2 cellular contexts compared by ENCODE assay signal in genomic region chr9:128702445-128702948, GRCh38.
TF ChIP-seq lines count a peak whose summit lies in the region.

TSS of gene PKN3 (plus strand) at chr9:128702503. CDS start at chr9:128702916, 413 bp downstream.

TF ChIP-seq in HEK293, 187 proteins besides CTCF, POLR2A, EP300 and RAD21 (continued from another document and continues in another):
- no peak for TF ChIP-seq ZNF280C (tag by site-specific recombination; IDR thresholded peaks at IDR 0.05)
- peak; percentile 79; the same call in 1 of the 2 replicates for TF ChIP-seq PRDM10 (tag by site-specific recombination; IDR thresholded peaks at IDR 0.05)
- TF ChIP-seq REPIN1 (tag by site-specific recombination; IDR thresholded peaks at IDR 0.05; ENCODE audit: low read depth): no peak
- peak; percentile 75; the same call in 1 of the 2 replicates for TF ChIP-seq SP7 (tag by site-specific recombination; IDR thresholded peaks at IDR 0.05)
- peak; percentile 67; the same call in 1 of the 2 replicates for TF ChIP-seq ZNF394 (tag by site-specific recombination; IDR thresholded peaks at IDR 0.05; ENCODE audit: borderline replicate concordance)
- no peak for TF ChIP-seq ZNF350 (tag by site-specific recombination; IDR thresholded peaks at IDR 0.05)
- no peak for TF ChIP-seq ZNF791 (tag by site-specific recombination; IDR thresholded peaks at IDR 0.05)
- TF ChIP-seq REST (tag by site-specific recombination; IDR thresholded peaks at IDR 0.05): no peak
- no peak for TF ChIP-seq ZNF404 (tag by site-specific recombination; IDR thresholded peaks at IDR 0.05)
- TF ChIP-seq MEIS1 (CRISPR knock-in tag; IDR thresholded peaks at IDR 0.05; ENCODE audit: borderline replicate concordance): peak; percentile 11; the same call in 1 of the 2 replicates
- peak; percentile 31; the same call in 1 of the 2 replicates for TF ChIP-seq ZNF654 (tag by site-specific recombination; IDR thresholded peaks at IDR 0.05; ENCODE audit: low read depth)
- TF ChIP-seq ZNF324 (tag by site-specific recombination; IDR thresholded peaks at IDR 0.05): peak; percentile 61; the same call in 1 of the 2 replicates
- no peak for TF ChIP-seq ZNF843 (tag by site-specific recombination; IDR thresholded peaks at IDR 0.05)
- no peak for TF ChIP-seq ZNF37A (tag by site-specific recombination; IDR thresholded peaks at IDR 0.05)
- TF ChIP-seq ZNF670 (tag by site-specific recombination; IDR thresholded peaks at IDR 0.05; ENCODE audit: low read depth): no peak
- TF ChIP-seq KLF7 (tag by site-specific recombination; IDR thresholded peaks at IDR 0.05; ENCODE audit: borderline replicate concordance): 0 out of 2 replicates have a peak, but pooled peaks have one; percentile 47
- TF ChIP-seq ZNF76 (tag by site-specific recombination; IDR thresholded peaks at IDR 0.05; ENCODE audit: borderline replicate concordance, low read depth): peak; percentile 34; the same call in 1 of the 2 replicates
- peak; percentile 59; the same call in 1 of the 2 replicates for TF ChIP-seq ZNF610 (tag by site-specific recombination; IDR thresholded peaks at IDR 0.05; ENCODE audit: borderline replicate concordance)
- TF ChIP-seq HOXC10 (CRISPR knock-in tag; IDR thresholded peaks at IDR 0.05): no peak
- peak; percentile 54 for TF ChIP-seq KLF9 (tag by site-specific recombination; IDR thresholded peaks at IDR 0.05; ENCODE audit: low read depth)

TF ChIP-seq in GM12878, 131 proteins besides CTCF, POLR2A, EP300 and RAD21 (continued from another document and continues in another):
- TF ChIP-seq BCL3 (IDR thresholded peaks at IDR 0.05; ENCODE audit: borderline replicate concordance, insufficient read depth, low read depth, low read length, poor library complexity, severe bottlenecking) (no peak), NR2F1 (conservative IDR thresholded peaks at IDR 0.05) (peak; percentile 77), FOXM1 (IDR thresholded peaks at IDR 0.05; ENCODE audit: low read depth, low read length) (no peak; the same call in 1 of the 2 replicates), EGR1 (IDR thresholded peaks at IDR 0.05; ENCODE audit: borderline replicate concordance in 1 of 2, low read depth in 2 of 2, low read length in 2 of 2) (no peak), SIN3A (IDR thresholded peaks at IDR 0.05; ENCODE audit: low read depth, low read length) (no peak), PML (IDR thresholded peaks at IDR 0.05; ENCODE audit: low read length) (no peak), ZSCAN29 (IDR thresholded peaks at IDR 0.05) (peak; percentile 60; the same call in 1 of the 2 replicates), ZBTB40 (IDR thresholded peaks at IDR 0.05; ENCODE audit: borderline replicate concordance) (no peak), IKZF1 (conservative IDR thresholded peaks at IDR 0.05) (peak; percentile 97), RB1 (IDR thresholded peaks at IDR 0.05; ENCODE audit: borderline replicate concordance) (peak; percentile 96; the same call in 1 of the 2 replicates), PAX5 (IDR thresholded peaks at IDR 0.05; ENCODE audit: borderline replicate concordance, low read depth, low read length) (no peak), NRF1 (conservative IDR thresholded peaks at IDR 0.05; ENCODE audit: low read depth, low read length) (no peak), NKRF (conservative IDR thresholded peaks at IDR 0.05) (peak; percentile 88), YBX1 (IDR thresholded peaks at IDR 0.05) (no peak), ZNF217 (IDR thresholded peaks at IDR 0.05) (peak; percentile 83), SKIL (IDR thresholded peaks at IDR 0.05; ENCODE audit: low read depth, poor library complexity, severe bottlenecking) (no peak), HDAC6 (IDR thresholded peaks at IDR 0.05; ENCODE audit: unreplicated experiment) (no peak), CBX5 (IDR thresholded peaks at IDR 0.05; ENCODE audit: low read depth) (peak; percentile 71; the same call in 1 of the 2 replicates), POLR2AphosphoS5 (IDR thresholded peaks at IDR 0.05; ENCODE audit: low read length) (peak; percentile 29; the same call in 1 of the 2 replicates), ZNF592 (IDR thresholded peaks at IDR 0.05) (0 out of 2 replicates have a peak, but pooled peaks have one; percentile 49), EZH2 (IDR thresholded peaks at IDR 0.05; ENCODE audit: borderline replicate concordance, control insufficient read depth, low read depth, low read length) (no peak), RUNX3 (IDR thresholded peaks at IDR 0.05; ENCODE audit: low read length) (peak; percentile 38; the same call in 1 of the 2 replicates), TCF3 (IDR thresholded peaks at IDR 0.05; ENCODE audit: borderline replicate concordance, insufficient read depth, low read depth, low read length) (0 out of 2 replicates have a peak, but pooled peaks have one; percentile 68), POU2F2 (IDR thresholded peaks at IDR 0.05; ENCODE audit: borderline replicate concordance, low read depth, low read length) (no peak; the same call in 2 of the 3 replicates), IKZF2 (IDR thresholded peaks at IDR 0.05) (peak; percentile 77 to 78), WRNIP1 (IDR thresholded peaks at IDR 0.05; ENCODE audit: borderline replicate concordance, low read depth, low read length) (no peak), LARP7 (IDR thresholded peaks at IDR 0.05) (peak; percentile 97), ZNF207 (IDR thresholded peaks at IDR 0.05; ENCODE audit: borderline replicate concordance) (peak; percentile 79), MEF2A (IDR thresholded peaks at IDR 0.05; ENCODE audit: insufficient read depth, low read depth, low read length) (no peak), GATAD2B (conservative IDR thresholded peaks at IDR 0.05; ENCODE audit: low read depth) (peak; percentile 99), MYC (IDR thresholded peaks at IDR 0.05; ENCODE audit: insufficient read depth, insufficient read length, insufficient replicate concordance, low read length, severe bottlenecking) (no peak), PRDM15 (CRISPR knock-in tag; IDR thresholded peaks at IDR 0.05) (no peak), MXI1 (IDR thresholded peaks at IDR 0.05; ENCODE audit: low read depth, low read length) (no peak), SMARCA5 (IDR thresholded peaks at IDR 0.05) (peak; percentile 98), RBBP5 (conservative IDR thresholded peaks at IDR 0.05) (no peak)
